Comparison of ENCODE assay signal across 14 cellular contexts in the genomic region with DNA sequence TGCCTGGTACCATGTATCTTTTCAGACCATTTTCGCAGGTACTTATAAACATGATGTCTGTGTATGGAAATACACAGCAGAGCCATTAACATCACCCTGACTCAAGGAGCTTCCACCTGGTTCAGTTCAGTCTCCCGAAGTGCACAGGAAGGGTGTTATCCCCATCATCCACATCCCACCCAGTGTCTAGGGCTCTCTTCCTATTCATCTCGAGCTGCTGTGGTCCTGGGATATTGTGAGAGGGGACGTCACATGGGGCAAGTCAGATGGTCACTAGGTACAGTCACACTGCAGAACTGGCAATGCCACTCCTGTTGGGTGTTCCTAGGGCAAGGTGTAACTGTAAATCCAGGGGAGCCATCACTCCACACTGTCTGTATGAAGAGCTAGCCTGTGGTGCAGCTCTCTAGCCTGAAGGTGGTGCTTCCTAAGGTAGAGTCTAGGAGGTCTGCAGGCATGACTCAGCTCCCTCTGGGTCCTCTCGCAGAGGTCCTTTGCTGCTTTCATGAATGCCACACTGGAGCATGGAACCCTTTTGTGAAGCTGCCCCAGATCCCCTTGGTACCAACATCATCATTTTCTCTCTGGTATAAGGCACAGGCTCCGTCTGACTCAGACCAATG. TPM values are rescaled to one million over a fixed set of nuclear protein-coding genes. Genes with fewer than 3 reads are reported as not detected.
DNase-seq lines count a peak whose midpoint lies in the region; TF ChIP-seq lines count a peak whose summit lies in the region.
"Had no signal": no experiment of that assay in that cellular context is flagged by ENCODE, and none has a peak within 500 bp of the region (broad histone marks: within the 10 kb centered on the region; RNA-seq: fewer than 3 reads in every experiment).

No MANE protein-coding gene starts in this region.

- peak; percentile 27; the same call in 1 of the 2 replicates for TF ChIP-seq RAD21 in Ishikawa (IDR thresholded peaks at IDR 0.05; ENCODE audit: low read depth)

- no peaks in the 10 kb centered on the region for H3K36me3 Mint-ChIP-seq in activated naive CD8-positive, alpha-beta T cell treated with anti-CD3 and anti-CD28 coated beads for 36 hours
- H3K36me3 Mint-ChIP-seq: stimulated activated naive B cell treated with anti-CD40 and anti-IgM and Interleukin-4, amounts not matched to agents 10 μg/mL and 1 μg/mL and 100 μg/mL, for 72 hours had no signal

- no peaks in the 10 kb centered on the region for H3K4me1 Mint-ChIP-seq in activated naive CD8-positive, alpha-beta T cell treated with anti-CD3 and anti-CD28 coated beads for 36 hours
- H3K4me1 Mint-ChIP-seq: stimulated activated naive B cell treated with anti-CD40 and anti-IgM and Interleukin-4, amounts not matched to agents 10 μg/mL and 1 μg/mL and 100 μg/mL, for 72 hours had no signal

- peaks cover 2% of the 10 kb centered on the region for H3K9me3 Mint-ChIP-seq in activated naive CD8-positive, alpha-beta T cell treated with anti-CD3 and anti-CD28 coated beads for 36 hours

- no peak overlapping the region for H3K27ac Mint-ChIP-seq in activated naive CD8-positive, alpha-beta T cell treated with anti-CD3 and anti-CD28 coated beads for 36 hours
- H3K27ac Mint-ChIP-seq: stimulated activated naive B cell treated with anti-CD40 and anti-IgM and Interleukin-4, amounts not matched to agents 10 μg/mL and 1 μg/mL and 100 μg/mL, for 72 hours had no signal

- DNase-seq in SIG-M5 treated with dmso at 0.1 percent for 504 hours (lab: John Stamatoyannopoulos, UW; ENCODE audit: unreplicated experiment) (peak; percentile 23), SIG-M5 (lab: John Stamatoyannopoulos, UW) (no peak), SK-N-DZ (ENCODE audit: low spot score) (peak; percentile 62), retina (peak; percentile 15), AG08396 (ENCODE audit: low spot score) (no peak), NCI-H1105 treated with DMSO at 0.1 percent for 48 hours (lab: John Stamatoyannopoulos, UW) (no peak)
- DNase-seq in activated naive CD8-positive, alpha-beta T cell treated with anti-CD3 and anti-CD28 coated beads for 36 hours, result no peak
- DNase-seq: activated naive CD4-positive, alpha-beta T cell; IMR-90; left cardiac atrium; stimulated activated CD4-positive, alpha-beta T cell treated with anti-CD3 and anti-CD28 coated beads, Interleukin-4, amount 100 ng/mL, for 1 hour; stimulated activated naive B cell treated with anti-CD40 and anti-IgM and Interleukin-4, amounts not matched to agents 10 μg/mL and 1 μg/mL and 100 μg/mL, for 72 hours; T1000 had no signal

- peaks cover 70% of the 10 kb centered on the region for H3K27me3 Mint-ChIP-seq in activated naive CD8-positive, alpha-beta T cell treated with anti-CD3 and anti-CD28 coated beads for 36 hours

- no peak overlapping the region for H3K4me3 Mint-ChIP-seq in activated naive CD8-positive, alpha-beta T cell treated with anti-CD3 and anti-CD28 coated beads for 36 hours
- H3K4me3 Mint-ChIP-seq: stimulated activated naive B cell treated with anti-CD40 and anti-IgM and Interleukin-4, amounts not matched to agents 10 μg/mL and 1 μg/mL and 100 μg/mL, for 72 hours had no signal

- TF ChIP-seq EP300 in Ishikawa (IDR thresholded peaks at IDR 0.05; ENCODE audit: borderline replicate concordance), result no peak

TF ChIP-seq in Ishikawa, 13 proteins besides CTCF, POLR2A, EP300 and RAD21:
- TF ChIP-seq NFIC (IDR thresholded peaks at IDR 0.05) (no peak), CREB1 (IDR thresholded peaks at IDR 0.05; ENCODE audit: low read depth) (no peak), FOXM1 (IDR thresholded peaks at IDR 0.05; ENCODE audit: borderline replicate concordance, low read depth) (no peak), TCF12 (IDR thresholded peaks at IDR 0.05; ENCODE audit: low read depth) (no peak), TAF1 (IDR thresholded peaks at IDR 0.05; ENCODE audit: low read depth) (no peak), EGR1 (IDR thresholded peaks at IDR 0.05) (no peak), CEBPB (IDR thresholded peaks at IDR 0.05) (no peak), ZBTB7A (IDR thresholded peaks at IDR 0.05; ENCODE audit: low read depth) (no peak), YY1 (IDR thresholded peaks at IDR 0.05; ENCODE audit: low read depth) (no peak), TEAD4 (IDR thresholded peaks at IDR 0.05) (no peak)
- TF ChIP-seq, protein P1, sequence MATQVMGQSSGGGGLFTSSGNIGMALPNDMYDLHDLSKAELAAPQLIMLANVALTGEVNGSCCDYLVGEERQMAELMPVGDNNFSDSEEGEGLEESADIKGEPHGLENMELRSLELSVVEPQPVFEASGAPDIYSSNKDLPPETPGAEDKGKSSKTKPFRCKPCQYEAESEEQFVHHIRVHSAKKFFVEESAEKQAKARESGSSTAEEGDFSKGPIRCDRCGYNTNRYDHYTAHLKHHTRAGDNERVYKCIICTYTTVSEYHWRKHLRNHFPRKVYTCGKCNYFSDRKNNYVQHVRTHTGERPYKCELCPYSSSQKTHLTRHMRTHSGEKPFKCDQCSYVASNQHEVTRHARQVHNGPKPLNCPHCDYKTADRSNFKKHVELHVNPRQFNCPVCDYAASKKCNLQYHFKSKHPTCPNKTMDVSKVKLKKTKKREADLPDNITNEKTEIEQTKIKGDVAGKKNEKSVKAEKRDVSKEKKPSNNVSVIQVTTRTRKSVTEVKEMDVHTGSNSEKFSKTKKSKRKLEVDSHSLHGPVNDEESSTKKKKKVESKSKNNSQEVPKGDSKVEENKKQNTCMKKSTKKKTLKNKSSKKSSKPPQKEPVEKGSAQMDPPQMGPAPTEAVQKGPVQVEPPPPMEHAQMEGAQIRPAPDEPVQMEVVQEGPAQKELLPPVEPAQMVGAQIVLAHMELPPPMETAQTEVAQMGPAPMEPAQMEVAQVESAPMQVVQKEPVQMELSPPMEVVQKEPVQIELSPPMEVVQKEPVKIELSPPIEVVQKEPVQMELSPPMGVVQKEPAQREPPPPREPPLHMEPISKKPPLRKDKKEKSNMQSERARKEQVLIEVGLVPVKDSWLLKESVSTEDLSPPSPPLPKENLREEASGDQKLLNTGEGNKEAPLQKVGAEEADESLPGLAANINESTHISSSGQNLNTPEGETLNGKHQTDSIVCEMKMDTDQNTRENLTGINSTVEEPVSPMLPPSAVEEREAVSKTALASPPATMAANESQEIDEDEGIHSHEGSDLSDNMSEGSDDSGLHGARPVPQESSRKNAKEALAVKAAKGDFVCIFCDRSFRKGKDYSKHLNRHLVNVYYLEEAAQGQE (IDR thresholded peaks at IDR 0.05; ENCODE audit: low read depth), result no peak
- TF ChIP-seq, protein P2, sequence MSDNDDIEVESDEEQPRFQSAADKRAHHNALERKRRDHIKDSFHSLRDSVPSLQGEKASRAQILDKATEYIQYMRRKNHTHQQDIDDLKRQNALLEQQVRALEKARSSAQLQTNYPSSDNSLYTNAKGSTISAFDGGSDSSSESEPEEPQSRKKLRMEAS (IDR thresholded peaks at IDR 0.05), result no peak
- TF ChIP-seq, protein P3, sequence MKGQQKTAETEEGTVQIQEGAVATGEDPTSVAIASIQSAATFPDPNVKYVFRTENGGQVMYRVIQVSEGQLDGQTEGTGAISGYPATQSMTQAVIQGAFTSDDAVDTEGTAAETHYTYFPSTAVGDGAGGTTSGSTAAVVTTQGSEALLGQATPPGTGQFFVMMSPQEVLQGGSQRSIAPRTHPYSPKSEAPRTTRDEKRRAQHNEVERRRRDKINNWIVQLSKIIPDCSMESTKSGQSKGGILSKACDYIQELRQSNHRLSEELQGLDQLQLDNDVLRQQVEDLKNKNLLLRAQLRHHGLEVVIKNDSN (IDR thresholded peaks at IDR 0.05), result no peak

RNA-seq across cellular contexts. Expression of a gene that starts 13.9 kb away (rescaled TPM):
- 6.1 and 7.2 TPM in 2 replicates for polyA plus RNA-seq in SK-N-DZ (2014; cell fraction: cytosol; rRNA removed)
- polyA plus RNA-seq in SK-N-DZ (2014; cell fraction: nucleus; rRNA removed), result 7.4 and 7.8 TPM in 2 replicates
- not detected for total RNA-seq in activated naive CD8-positive, alpha-beta T cell treated with anti-CD3 and anti-CD28 coated beads for 36 hours
- total RNA-seq: IMR-90 had no signal
- polyA plus RNA-seq: IMR-90 had no signal

RNA-seq across cellular contexts. Expression of a gene that starts 29.2 kb away (rescaled TPM):
- 26.1 and 30.4 TPM in 2 replicates for polyA plus RNA-seq in SK-N-DZ (2014; cell fraction: cytosol; rRNA removed)
- polyA plus RNA-seq in SK-N-DZ (2014; cell fraction: nucleus; rRNA removed), result 7.6 and 15.2 TPM in 2 replicates
- not detected for total RNA-seq in activated naive CD8-positive, alpha-beta T cell treated with anti-CD3 and anti-CD28 coated beads for 36 hours

RNA-seq across cellular contexts. Expression of a gene that starts 58.3 kb away (rescaled TPM):
- 27.5 and 44.1 TPM in 2 replicates for polyA plus RNA-seq in SK-N-DZ (2014; cell fraction: cytosol; rRNA removed)
- polyA plus RNA-seq in SK-N-DZ (2014; cell fraction: nucleus; rRNA removed), result 148 and 152 TPM in 2 replicates
- total RNA-seq in activated naive CD8-positive, alpha-beta T cell treated with anti-CD3 and anti-CD28 coated beads for 36 hours, result under 1 TPM; 0.25 to 0.28 TPM
- total RNA-seq: IMR-90, left cardiac atrium had no signal

Comparison
In these comparisons a context has a peak if more than half of its experiments do, and no peak if none do; other contexts are left out.
1. DNase-seq: peak in SIG-M5 treated with dmso at 0.1 percent for 504 hours (single experiment), SK-N-DZ (single experiment) and retina (single experiment); none in SIG-M5 (single experiment), AG08396 (single experiment), activated naive CD8-positive, alpha-beta T cell treated with anti-CD3 and anti-CD28 coated beads for 36 hours (single experiment) and NCI-H1105 treated with DMSO at 0.1 percent for 48 hours (single experiment).